ENCODE assay signal across 22 cellular contexts in the genomic region with DNA sequence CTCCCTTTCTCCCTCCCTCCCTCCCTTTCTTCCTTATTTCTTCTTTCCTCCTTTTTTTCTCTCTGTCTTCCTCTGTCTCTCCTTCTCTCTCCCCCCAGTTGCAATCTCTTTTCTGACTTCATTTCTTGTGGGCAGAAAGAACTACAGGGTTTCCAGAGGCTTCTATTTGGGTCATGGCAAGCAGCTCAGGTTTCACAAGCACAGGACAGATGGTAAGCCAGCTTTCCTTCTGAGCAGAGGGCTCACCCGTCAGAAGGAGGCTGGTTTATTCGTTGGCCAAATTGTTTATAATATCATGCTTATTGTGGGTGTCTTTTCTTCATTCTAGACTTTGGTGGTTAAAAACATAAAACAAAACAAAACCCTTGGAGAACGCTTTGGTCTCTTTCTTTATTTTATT. TPM values are rescaled to one million over a fixed set of nuclear protein-coding genes. Genes with fewer than 3 reads are reported as not detected.
DNase-seq lines count a peak whose midpoint lies in the region; ATAC-seq and TF ChIP-seq lines count a peak whose summit lies in the region.
"Had no signal": no experiment of that assay in that cellular context is flagged by ENCODE, and none has a peak within 500 bp of the region (broad histone marks: within the 10 kb centered on the region; RNA-seq: fewer than 3 reads in every experiment).

No MANE protein-coding gene starts in this region.

- no peaks in the 10 kb centered on the region for H3K9me3 ChIP-seq in PC-3 (ENCODE audit: low read length)
- H3K9me3 ChIP-seq: gastroesophageal sphincter, right atrium auricular region, SK-N-SH had no signal

- H4K20me1 ChIP-seq in PC-3 (ENCODE audit: low read length) = no peaks in the 10 kb centered on the region

- H3K4me3 ChIP-seq in AG10803 (ENCODE audit: low read length) (no peak overlapping the region), PC-3 (ENCODE audit: low read length) (no peak overlapping the region)
- H3K4me3 ChIP-seq: gastroesophageal sphincter, hepatocyte, right atrium auricular region, spleen had no signal

- H3K9me2 ChIP-seq in PC-3 (replicated peaks; ENCODE audit: low read length) = no peaks in the 10 kb centered on the region
- H3K9me2 ChIP-seq: SK-N-SH had no signal

- CTCF ChIA-PET in PC-3 (lab: Charles Lee) = no interaction called here

- H3K79me2 ChIP-seq in PC-3 (ENCODE audit: low read length) = no peaks in the 10 kb centered on the region
- H3K79me2 ChIP-seq: hepatocyte had no signal

- H3K27me3 ChIP-seq in PC-3 (ENCODE audit: low read length) = no peaks in the 10 kb centered on the region
- H3K27me3 ChIP-seq: gastroesophageal sphincter, hepatocyte, right atrium auricular region had no signal

- intact Hi-C loops in PC-3 (cut with micrococcal nuclease) = no loop called here

- POLR2A ChIA-PET in PC-3 (lab: Charles Lee; ENCODE audit: unreplicated experiment) = no interaction called here

- no peaks in the 10 kb centered on the region for H3F3A ChIP-seq in PC-3 (ENCODE audit: low read length, unreplicated experiment)

- no peak overlapping the region for H3K27ac ChIP-seq in PC-3 (ENCODE audit: low read length)
- H3K27ac ChIP-seq: epithelial cell of prostate, gastroesophageal sphincter, hepatocyte, right atrium auricular region, spleen had no signal

- no peaks in the 10 kb centered on the region for H3K4me1 ChIP-seq in PC-3 (ENCODE audit: insufficient read depth, low read length)
- H3K4me1 ChIP-seq: right atrium auricular region, spleen had no signal

- H3K9ac ChIP-seq in PC-3 (ENCODE audit: low read length) = no peak overlapping the region
- H3K9ac ChIP-seq: SK-N-SH had no signal

- TF ChIP-seq CTCF in AG10803 (conservative IDR thresholded peaks at IDR 0.05; ENCODE audit: low read length) (no peak), PC-3 (conservative IDR thresholded peaks at IDR 0.05; ENCODE audit: low read depth, low read length) (no peak)

- H3K4me2 ChIP-seq in PC-3 (ENCODE audit: low read length) = no peak overlapping the region
- H3K4me2 ChIP-seq: hepatocyte, SK-N-SH had no signal

- H2AFZ ChIP-seq in PC-3 (ENCODE audit: low read length) = no peak overlapping the region
- H2AFZ ChIP-seq: hepatocyte had no signal

- H3K36me3 ChIP-seq in PC-3 (ENCODE audit: low read depth, low read length) = no peaks in the 10 kb centered on the region
- H3K36me3 ChIP-seq: gastroesophageal sphincter, right atrium auricular region, spleen had no signal

- DNase-seq in AG10803 (ENCODE audit: low read depth) (peak; percentile 59), LHCN-M2 (ENCODE audit: low read depth) (peak; percentile 51), cerebellar nuclear complex (lab: John Stamatoyannopoulos, UW) (peak; percentile 39 to 93), iris pigment epithelial cell (ENCODE audit: low read depth) (peak; percentile 87), nucleus accumbens (lab: John Stamatoyannopoulos, UW) (no peak), PC-3 (no peak), KBM-7 (no peak)
- DNase-seq: activated naive CD8-positive, alpha-beta T cell treated with anti-CD3 and anti-CD28 coated beads for 36 hours; activated T-cell treated with anti-CD3 and anti-CD28 coated beads for 4 hours; left cardiac atrium; NCI-H1092 treated with DMSO at 0.1 percent for 48 hours; NCI-H187 treated with DMSO at 0.1 percent for 48 hours; NCI-H774; SK-N-SH; spleen; stimulated activated CD4-positive, alpha-beta T cell treated with anti-CD3 and anti-CD28 coated beads, Interleukin-2, amount 100 ng/mL, for 48 hours; T-helper 2 cell had no signal

- in situ Hi-C loops in KBM-7 (cut with MboI; ENCODE audit: low pct_unique_long_range_greater_than_20kb, low sequenced_read_pairs) = no loop called here

- ATAC-seq in HG02870 (IDR thresholded peaks at IDR 0.05; ENCODE audit: unreplicated experiment) (no peak), PC-3 (no peak)
- ATAC-seq: gastroesophageal sphincter had no signal

- BruUV-seq in PC-3 (replicated peaks; lab: Mats Ljungman, UMichigan) = no TSS peak

RNA-seq across cellular contexts. Expression of gene CLMP, which starts 58.9 kb away (rescaled TPM):
- total RNA-seq in LHCN-M2 (2014; rRNA removed) = 65.3 and 68.0 TPM in 2 replicates
- 6.2 TPM for polyA plus RNA-seq in LHCN-M2 (2012)
- total RNA-seq in PC-3 (2014; rRNA removed) = 30.4 and 33.0 TPM in 2 replicates

Comparison
In these comparisons a context has a peak if more than half of its experiments do, and no peak if none do; other contexts are left out.
1. DNase-seq: peak in AG10803 (single experiment), LHCN-M2 (single experiment), cerebellar nuclear complex (2 of 2) and iris pigment epithelial cell (single experiment); none in nucleus accumbens (0 of 56), PC-3 (single experiment) and KBM-7 (single experiment).